In genomic region chr3:42659451-42660130, GRCh38 we compare ENCODE assay signal across 1 cellular context.
A peak's percentile ranks its signal among the peaks of the same experiment; 100 is the strongest.
TF ChIP-seq lines count a peak whose summit lies in the region.

No MANE protein-coding gene starts in this region.

TF ChIP-seq in K562, 482 proteins besides CTCF, POLR2A, EP300 and RAD21:
- peak; percentile 12; the same call in 1 of the 2 replicates for TF ChIP-seq ZNF263 (CRISPR knock-in tag; IDR thresholded peaks at IDR 0.05; ENCODE audit: borderline replicate concordance)
- TF ChIP-seq, protein P1, sequence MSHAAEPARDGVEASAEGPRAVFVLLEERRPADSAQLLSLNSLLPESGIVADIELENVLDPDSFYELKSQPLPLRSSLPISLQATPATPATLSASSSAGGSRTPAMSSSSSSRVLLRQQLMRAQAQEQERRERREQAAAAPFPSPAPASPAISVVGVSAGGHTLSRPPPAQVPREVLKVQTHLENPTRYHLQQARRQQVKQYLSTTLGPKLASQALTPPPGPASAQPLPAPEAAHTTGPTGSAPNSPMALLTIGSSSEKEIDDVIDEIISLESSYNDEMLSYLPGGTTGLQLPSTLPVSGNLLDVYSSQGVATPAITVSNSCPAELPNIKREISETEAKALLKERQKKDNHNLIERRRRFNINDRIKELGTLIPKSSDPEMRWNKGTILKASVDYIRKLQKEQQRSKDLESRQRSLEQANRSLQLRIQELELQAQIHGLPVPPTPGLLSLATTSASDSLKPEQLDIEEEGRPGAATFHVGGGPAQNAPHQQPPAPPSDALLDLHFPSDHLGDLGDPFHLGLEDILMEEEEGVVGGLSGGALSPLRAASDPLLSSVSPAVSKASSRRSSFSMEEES (CRISPR knock-in tag; IDR thresholded peaks at IDR 0.05): no peak
